ENCODE assay signal across 16 cellular contexts in genomic region chr10:104816501-104816900, GRCh38.
"Had no signal": no experiment of that assay in that cellular context is flagged by ENCODE, and none has a peak within 500 bp of the region (broad histone marks: within the 10 kb centered on the region; RNA-seq: fewer than 3 reads in every experiment).

No MANE protein-coding gene starts in this region.

- H3K9me3 Mint-ChIP-seq: activated B cell treated with CpG ODN at 0.5 μM for 24 hours; activated CD8-positive, alpha-beta T cell treated with anti-CD3 and anti-CD28 coated beads for 36 hours; activated naive CD8-positive, alpha-beta T cell treated with anti-CD3 and anti-CD28 coated beads for 36 hours had no signal

- H3K4me1 Mint-ChIP-seq: activated B cell treated with CpG ODN at 0.5 μM for 24 hours; activated naive CD8-positive, alpha-beta T cell treated with anti-CD3 and anti-CD28 coated beads for 36 hours; naive thymus-derived CD8-positive, alpha-beta T cell; stimulated activated naive B cell treated with anti-CD40 and anti-IgM and Interleukin-4, amounts not matched to agents 10 μg/mL and 1 μg/mL and 100 μg/mL, for 72 hours had no signal

- H3K27me3 Mint-ChIP-seq: activated B cell treated with CpG ODN at 0.5 μM for 24 hours had no signal

- H3K27ac Mint-ChIP-seq: activated B cell treated with CpG ODN at 0.5 μM for 24 hours; activated CD8-positive, alpha-beta T cell treated with anti-CD3 and anti-CD28 coated beads for 36 hours; activated naive CD8-positive, alpha-beta T cell treated with anti-CD3 and anti-CD28 coated beads for 36 hours; naive thymus-derived CD8-positive, alpha-beta T cell; stimulated activated naive B cell treated with anti-CD40 and anti-IgM and Interleukin-4, amounts not matched to agents 10 μg/mL and 1 μg/mL and 100 μg/mL, for 72 hours had no signal

- ATAC-seq: activated CD8-positive, alpha-beta T cell treated with anti-CD3 and anti-CD28 coated beads for 36 hours; left ventricle myocardium superior; naive thymus-derived CD8-positive, alpha-beta T cell; stimulated activated naive B cell treated with anti-CD40 and anti-IgM and Interleukin-4, amounts not matched to agents 10 μg/mL and 1 μg/mL and 100 μg/mL, for 72 hours had no signal

- H3K4me3 Mint-ChIP-seq: activated B cell treated with CpG ODN at 0.5 μM for 24 hours; activated CD8-positive, alpha-beta T cell treated with anti-CD3 and anti-CD28 coated beads for 36 hours; activated naive CD8-positive, alpha-beta T cell treated with anti-CD3 and anti-CD28 coated beads for 36 hours; naive thymus-derived CD8-positive, alpha-beta T cell; stimulated activated naive B cell treated with anti-CD40 and anti-IgM and Interleukin-4, amounts not matched to agents 10 μg/mL and 1 μg/mL and 100 μg/mL, for 72 hours had no signal

- H3K36me3 Mint-ChIP-seq: activated naive CD8-positive, alpha-beta T cell treated with anti-CD3 and anti-CD28 coated beads for 36 hours; naive thymus-derived CD8-positive, alpha-beta T cell; stimulated activated naive B cell treated with anti-CD40 and anti-IgM and Interleukin-4, amounts not matched to agents 10 μg/mL and 1 μg/mL and 100 μg/mL, for 72 hours had no signal

- DNase-seq: activated B cell treated with CpG ODN at 0.5 μM for 24 hours; activated CD4-positive, alpha-beta T cell treated with anti-CD3 and anti-CD28 coated beads for 48 hours; activated CD8-positive, alpha-beta T cell treated with anti-CD3 and anti-CD28 coated beads for 36 hours; activated gamma-delta T cell; activated naive CD8-positive, alpha-beta T cell treated with anti-CD3 and anti-CD28 coated beads for 36 hours; activated T-cell treated with anti-CD3 and anti-CD28 coated beads, Interleukin-2, amount 50 U/mL, for 48 hours; brain microvascular endothelial cell; cortex of kidney; effector CD4-positive, alpha-beta T cell; left ventricle myocardium superior; mesenchymal stem cell; naive thymus-derived CD8-positive, alpha-beta T cell; retina; stimulated activated CD4-positive, alpha-beta T cell treated with anti-CD3 and anti-CD28 coated beads, Interleukin-2, amount 100 ng/mL, for 48 hours; stimulated activated naive B cell treated with anti-CD40 and anti-IgM and Interleukin-4, amounts not matched to agents 10 μg/mL and 1 μg/mL and 100 μg/mL, for 72 hours; thyroid gland had no signal
